Comparison of ENCODE assay signal across 12 cellular contexts in the genomic region with DNA sequence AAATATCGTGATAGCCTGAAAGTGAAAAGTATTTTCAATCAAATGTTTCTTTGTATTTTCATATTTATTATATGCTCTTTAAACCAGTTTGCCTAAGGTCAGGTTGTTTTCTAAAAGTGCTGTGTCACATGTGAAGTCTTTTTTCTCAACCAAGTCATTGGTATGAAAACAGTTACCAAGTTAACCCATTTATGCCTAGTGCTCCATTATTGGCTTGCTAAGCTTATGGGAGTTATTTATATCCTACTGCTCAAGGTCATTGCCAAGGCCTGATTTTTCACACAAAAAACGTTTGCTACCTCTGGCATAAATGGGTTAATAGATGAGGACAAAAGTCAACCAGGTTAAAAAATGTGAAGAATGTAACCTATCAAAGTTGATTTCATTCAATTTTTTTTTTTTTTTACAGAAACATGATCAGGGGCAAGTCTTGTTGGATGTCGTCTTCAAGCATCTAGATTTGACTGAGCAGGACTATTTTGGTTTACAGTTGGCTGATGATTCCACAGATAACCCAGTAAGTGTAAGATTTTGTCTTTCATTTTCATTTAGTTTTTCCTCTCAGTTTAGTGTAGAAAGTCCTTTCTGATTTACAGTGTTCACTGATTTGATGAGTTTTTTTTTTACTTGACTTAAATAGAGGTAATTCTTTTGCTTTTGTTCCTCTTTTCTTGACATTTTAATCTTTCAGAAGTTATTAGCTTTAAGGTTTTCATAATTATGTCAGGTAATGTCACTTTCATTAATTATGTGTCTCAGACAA.
DNase-seq lines count a peak whose midpoint lies in the region; ATAC-seq and TF ChIP-seq lines count a peak whose summit lies in the region.
"Had no signal": no experiment of that assay in that cellular context is flagged by ENCODE, and none has a peak within 500 bp of the region (broad histone marks: within the 10 kb centered on the region; RNA-seq: fewer than 3 reads in every experiment).

No MANE protein-coding gene starts in this region.

- H3K27me3 ChIP-seq in upper lobe of right lung: no peaks in the 10 kb centered on the region

- H3K27me3 Mint-ChIP-seq in naive thymus-derived CD8-positive, alpha-beta T cell: no peaks in the 10 kb centered on the region

- POLR2A ChIA-PET in naive thymus-derived CD8-positive, alpha-beta T cell (lab: Charles Lee): no interaction called here

- peaks cover 0 to 28% (median 26%) of the 10 kb centered on the region in 3 donors for H3K36me3 Mint-ChIP-seq in naive thymus-derived CD8-positive, alpha-beta T cell

- peak overlapping the region in 6 of 10 donors; percentile 2 to 31 (median 22) for H3K4me3 Mint-ChIP-seq in naive thymus-derived CD8-positive, alpha-beta T cell

- ATAC-seq in GM18868 (IDR thresholded peaks at IDR 0.05; ENCODE audit: unreplicated experiment): peak; percentile 89
- ATAC-seq in GM21529 (IDR thresholded peaks at IDR 0.05; ENCODE audit: unreplicated experiment): peak; percentile 92
- peak; percentile 89 for ATAC-seq in HG03378 (IDR thresholded peaks at IDR 0.05; ENCODE audit: unreplicated experiment)
- no peak for ATAC-seq in naive thymus-derived CD8-positive, alpha-beta T cell
- ATAC-seq in upper lobe of right lung: no peak
- ATAC-seq: left cardiac atrium had no signal

- no peak overlapping the region for H3K4me3 ChIP-seq in upper lobe of right lung
- H3K4me3 ChIP-seq: thoracic aorta had no signal

- H3K9me3 ChIP-seq in upper lobe of right lung: no peaks in the 10 kb centered on the region
- H3K9me3 ChIP-seq: thoracic aorta had no signal

- peaks cover 0 to 2% (median 0%) of the 10 kb centered on the region in 9 donors for H3K9me3 Mint-ChIP-seq in naive thymus-derived CD8-positive, alpha-beta T cell

- TF ChIP-seq CTCF in upper lobe of right lung (IDR thresholded peaks at IDR 0.05): no peak

- H3K27ac Mint-ChIP-seq in naive thymus-derived CD8-positive, alpha-beta T cell: peak overlapping the region in 3 of 10 donors; percentile 6 to 40 (median 11)

- H3K36me3 ChIP-seq in upper lobe of right lung: no peaks in the 10 kb centered on the region
- H3K36me3 ChIP-seq: thoracic aorta had no signal

- H3K27ac ChIP-seq in upper lobe of right lung: no peak overlapping the region
- H3K27ac ChIP-seq: RWPE1, thoracic aorta had no signal

- intact Hi-C loops in upper lobe of right lung (cut with DNase I): no loop called here

- H3K4me1 Mint-ChIP-seq in naive thymus-derived CD8-positive, alpha-beta T cell: peaks cover 30 to 82% (median 74%) of the 10 kb centered on the region in 4 donors

- no peak for DNase-seq in naive thymus-derived CD8-positive, alpha-beta T cell
- no peak for DNase-seq in COLO829 (ENCODE audit: low spot score)
- DNase-seq in NCI-H510A treated with DMSO at 0.1 percent for 48 hours (lab: John Stamatoyannopoulos, UW): no peak
- DNase-seq in upper lobe of right lung: no peak
- DNase-seq: activated CD8-positive, alpha-beta memory T cell treated with anti-CD3 and anti-CD28 coated beads, Interleukin-2, amount 50 U/mL, for 48 hours; GDM1; left cardiac atrium had no signal

- peaks cover 4% of the 10 kb centered on the region for H3K4me1 ChIP-seq in upper lobe of right lung

Comparison
In these comparisons a context has a peak if more than half of its experiments do, and no peak if none do; other contexts are left out.
1. ATAC-seq: peak in GM18868 (single experiment), GM21529 (single experiment) and HG03378 (single experiment); none in naive thymus-derived CD8-positive, alpha-beta T cell (0 of 2) and upper lobe of right lung (single experiment).